Comparison of ENCODE assay signal across 10 cellular contexts in the genomic region with DNA sequence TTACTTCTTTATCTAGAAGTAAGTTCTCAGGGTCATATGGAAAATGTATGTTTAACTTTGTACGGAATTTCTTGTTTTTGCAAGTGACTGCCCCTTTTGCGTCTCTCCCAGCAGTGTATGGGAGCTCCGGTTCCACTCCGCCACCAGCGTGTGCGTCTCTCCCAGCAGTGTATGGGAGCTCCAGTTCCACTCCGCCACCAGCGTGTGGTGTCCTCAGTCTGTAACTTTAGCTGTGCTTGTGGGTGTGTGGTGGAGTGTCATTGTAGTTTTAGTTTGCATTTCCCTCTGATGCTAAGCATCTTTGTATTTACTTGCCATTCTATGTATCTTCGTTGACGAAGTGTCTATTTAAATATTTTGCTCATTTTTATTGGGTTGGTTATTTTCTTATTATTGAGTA. TPM values are rescaled to one million over a fixed set of nuclear protein-coding genes. Genes with fewer than 3 reads are reported as not detected.
A peak's percentile ranks its signal among the peaks of the same experiment; 100 is the strongest.
DNase-seq lines count a peak whose midpoint lies in the region; ATAC-seq and TF ChIP-seq lines count a peak whose summit lies in the region.
"Had no signal": no experiment of that assay in that cellular context is flagged by ENCODE, and none has a peak within 500 bp of the region (broad histone marks: within the 10 kb centered on the region; RNA-seq: fewer than 3 reads in every experiment).

No MANE protein-coding gene starts in this region.

- peak overlapping the region; percentile 93 for H3K4me3 ChIP-seq in endodermal cell (ENCODE audit: low read length)

- H3K27ac Mint-ChIP-seq in endodermal cell, result peak overlapping the region; percentile 40

- peaks cover 30% of the 10 kb centered on the region for H3K4me1 Mint-ChIP-seq in endodermal cell

- DNase-seq in stimulated activated CD4-positive, alpha-beta T cell treated with anti-CD3 and anti-CD28 coated beads, Interleukin-1b, Interleukin-23, amount 100 ng/mL, for 48 hours, result peak; percentile 39
- no peak for DNase-seq in stimulated activated CD4-positive, alpha-beta T cell treated with anti-CD3 and anti-CD28 coated beads, Interleukin-4, amount 100 ng/mL, for 4 hours
- peak; percentile 39 for DNase-seq in OCI-M1 (lab: John Stamatoyannopoulos, UW)
- peak; percentile 80 for DNase-seq in endodermal cell
- DNase-seq in NCI-H2171 (lab: John Stamatoyannopoulos, UW), result no peak

- peaks cover 32% of the 10 kb centered on the region for H3K36me3 ChIP-seq in endodermal cell (ENCODE audit: control insufficient read depth, insufficient read depth, low read length)

- H3K27me3 Mint-ChIP-seq in endodermal cell (ENCODE audit: insufficient read depth), result no peaks in the 10 kb centered on the region

- H3K4me3 Mint-ChIP-seq in endodermal cell, result peak overlapping the region; percentile 84

- H3K9me3 ChIP-seq in endodermal cell (ENCODE audit: control insufficient read depth, low read length), result no peaks in the 10 kb centered on the region

- H3K27ac ChIP-seq in endodermal cell (ENCODE audit: low read depth, low read length), result no peak overlapping the region

- ATAC-seq in HG03097 (IDR thresholded peaks at IDR 0.05; ENCODE audit: low FRiP score, unreplicated experiment) (no peak), GM18517 (IDR thresholded peaks at IDR 0.05; ENCODE audit: unreplicated experiment) (no peak), GM19452 (IDR thresholded peaks at IDR 0.05; ENCODE audit: unreplicated experiment) (no peak)

- peaks cover 32% of the 10 kb centered on the region for H3K36me3 Mint-ChIP-seq in endodermal cell (ENCODE audit: low read depth)

- peaks cover 8% of the 10 kb centered on the region for H3K4me1 ChIP-seq in endodermal cell (ENCODE audit: control insufficient read depth, insufficient read depth, low read length)

- TF ChIP-seq CTCF in endodermal cell (conservative IDR thresholded peaks at IDR 0.05), result peak; percentile 71

- H3K27me3 ChIP-seq in endodermal cell (ENCODE audit: control insufficient read depth, insufficient read depth, low read length, poor library complexity, severe bottlenecking), result no peaks in the 10 kb centered on the region

- WGBS in endodermal cell (ENCODE audit: insufficient coverage in 1 of 2, insufficient read length in 1 of 2), 2 experiments, result 96 to 97% methylated on average over 5 to 10 of the region's 10 CpGs

- H3K9me3 Mint-ChIP-seq in endodermal cell, result no peaks in the 10 kb centered on the region

- no peak overlapping the region for H3K9ac ChIP-seq in endodermal cell (ENCODE audit: extremely low read depth, low read length, poor library complexity, severe bottlenecking)

RNA-seq across cellular contexts. Expression of gene CUL4A, which starts 2.4 kb away (rescaled TPM):
- total RNA-seq in endodermal cell, result 10 to 100 TPM; 92.9 to 99.4 TPM
- polyA plus RNA-seq in endodermal cell (2013, experiment 1 of 2), result 64.6 TPM
- polyA plus RNA-seq in endodermal cell (2013, experiment 2 of 2), result 64.5 TPM

RNA-seq across cellular contexts. Expression of gene PCID2, which starts 3.3 kb away (rescaled TPM):
- total RNA-seq in endodermal cell, result 10 to 100 TPM; 70.5 to 71.7 TPM
- polyA plus RNA-seq in endodermal cell (2013, experiment 1 of 2), result 55.5 TPM
- 54.2 TPM for polyA plus RNA-seq in endodermal cell (2013, experiment 2 of 2)

RNA-seq across cellular contexts. Expression of gene PROZ, which starts 53.3 kb away (rescaled TPM):
- under 1 TPM; 0.40 to 0.84 TPM for total RNA-seq in endodermal cell
- polyA plus RNA-seq in endodermal cell (2013, experiment 1 of 2), result 0.53 TPM
- polyA plus RNA-seq in endodermal cell (2013, experiment 2 of 2), result not detected
- total RNA-seq: cardiac septum; T-helper 1 cell treated with Interleukin-12 subunit alpha and Interleukin-12 subunit beta and Interleukin-4 antibody, amounts not matched to agents 30 ng/mL and 1 ng/mL, for 36 hours had no signal

Comparison
In these comparisons a context has a peak if more than half of its experiments do, and no peak if none do; other contexts are left out.
1. DNase-seq: peak in stimulated activated CD4-positive, alpha-beta T cell treated with anti-CD3 and anti-CD28 coated beads, Interleukin-1b, Interleukin-23, amount 100 ng/mL, for 48 hours (single experiment), OCI-M1 (single experiment) and endodermal cell (single experiment); none in stimulated activated CD4-positive, alpha-beta T cell treated with anti-CD3 and anti-CD28 coated beads, Interleukin-4, amount 100 ng/mL, for 4 hours (0 of 2) and NCI-H2171 (single experiment).